In the genomic region with DNA sequence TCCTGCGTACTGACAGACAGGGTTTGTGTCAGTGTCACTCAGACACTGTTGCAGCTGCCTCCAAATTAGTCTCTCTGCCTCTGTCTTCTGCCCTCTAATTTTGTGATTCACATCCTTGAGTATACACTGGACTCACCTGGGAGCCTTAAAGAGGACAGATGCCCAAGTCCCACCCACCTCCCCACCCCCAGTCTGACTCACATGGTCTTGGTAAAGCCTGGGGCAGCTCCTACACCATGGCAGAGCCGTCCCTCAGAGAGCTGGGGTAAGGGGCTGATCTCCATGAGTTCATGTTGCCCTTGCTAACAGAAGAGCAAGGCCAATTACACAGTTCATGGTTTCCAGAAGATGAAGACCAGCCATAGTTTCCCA, we compare ENCODE assay signal across 23 cellular contexts.
"Had no signal": no experiment of that assay in that cellular context is flagged by ENCODE, and none has a peak within 500 bp of the region (broad histone marks: within the 10 kb centered on the region; RNA-seq: fewer than 3 reads in every experiment).

No MANE protein-coding gene starts in this region.

- H2AFZ ChIP-seq: hepatocyte, neural progenitor cell, parathyroid adenoma had no signal

- H3K4me1 ChIP-seq: colonic mucosa, gastroesophageal sphincter, heart left ventricle, parathyroid adenoma, right lobe of liver, tibial nerve, upper lobe of right lung, vagina had no signal

- H3K4me1 Mint-ChIP-seq: nephron had no signal

- H3K27me3 ChIP-seq: colonic mucosa, gastroesophageal sphincter, heart left ventricle, hepatocyte, neural progenitor cell, right lobe of liver, tibial nerve, upper lobe of right lung, vagina had no signal

- DNase-seq: colonic mucosa; effector memory CD8-positive, alpha-beta T cell; heart left ventricle; kidney glomerular epithelial cell; mesendoderm; midbrain; naive thymus-derived CD4-positive, alpha-beta T cell; right lobe of liver; small intestine; stimulated activated naive B cell treated with anti-CD40 and anti-IgM and Interleukin-4, amounts not matched to agents 10 μg/mL and 1 μg/mL and 100 μg/mL, for 72 hours; upper lobe of right lung had no signal

- H3K4me3 ChIP-seq: colonic mucosa, gastroesophageal sphincter, heart left ventricle, hepatocyte, lung, neural progenitor cell, right lobe of liver, thoracic aorta, tibial nerve, upper lobe of right lung, vagina had no signal

- H3K27ac Mint-ChIP-seq: dendritic cell treated with granulocyte-macrophage colony-stimulating factor and Interleukin-4, amounts not matched to agents 40 ng/mL and 50 ng/mL, for 4 days; effector memory CD8-positive, alpha-beta T cell; naive thymus-derived CD4-positive, alpha-beta T cell; nephron; neural progenitor cell; progenitor cell of endocrine pancreas; stimulated activated naive B cell treated with anti-CD40 and anti-IgM and Interleukin-4, amounts not matched to agents 10 μg/mL and 1 μg/mL and 100 μg/mL, for 72 hours; stimulated activated naive CD8-positive, alpha-beta T cell treated with anti-CD3 and anti-CD28 coated beads, Interleukin-15, Interleukin-2, amounts not matched to agents 100 ng/mL and 50 ng/mL, for 24 hours had no signal

- H3K27ac ChIP-seq: colonic mucosa, gastroesophageal sphincter, heart left ventricle, hepatocyte, neural progenitor cell, parathyroid adenoma, right lobe of liver, thoracic aorta, tibial nerve, upper lobe of right lung, vagina had no signal

- H3K4me2 ChIP-seq: hepatocyte, neural progenitor cell had no signal

- H3K36me3 ChIP-seq: colonic mucosa, gastroesophageal sphincter, heart left ventricle, neural progenitor cell, right lobe of liver, thoracic aorta, tibial nerve, upper lobe of right lung, vagina had no signal

- H3K27me3 Mint-ChIP-seq: dendritic cell treated with granulocyte-macrophage colony-stimulating factor and Interleukin-4, amounts not matched to agents 40 ng/mL and 50 ng/mL, for 4 days; progenitor cell of endocrine pancreas had no signal

- H3K9me3 ChIP-seq: colonic mucosa, right lobe of liver, thoracic aorta, tibial nerve, upper lobe of right lung, vagina had no signal

- H3K4me3 Mint-ChIP-seq: dendritic cell treated with granulocyte-macrophage colony-stimulating factor and Interleukin-4, amounts not matched to agents 40 ng/mL and 50 ng/mL, for 4 days; effector memory CD8-positive, alpha-beta T cell; naive thymus-derived CD4-positive, alpha-beta T cell; nephron; neural progenitor cell; stimulated activated naive B cell treated with anti-CD40 and anti-IgM and Interleukin-4, amounts not matched to agents 10 μg/mL and 1 μg/mL and 100 μg/mL, for 72 hours; stimulated activated naive CD8-positive, alpha-beta T cell treated with anti-CD3 and anti-CD28 coated beads, Interleukin-15, Interleukin-2, amounts not matched to agents 100 ng/mL and 50 ng/mL, for 24 hours had no signal

- H3K9me3 Mint-ChIP-seq: dendritic cell treated with granulocyte-macrophage colony-stimulating factor and Interleukin-4, amounts not matched to agents 40 ng/mL and 50 ng/mL, for 4 days; effector memory CD8-positive, alpha-beta T cell had no signal

- H3K9ac ChIP-seq: neural progenitor cell, parathyroid adenoma had no signal

- H3K36me3 Mint-ChIP-seq: neural progenitor cell had no signal
